ENCODE assay signal across 1 cellular context in genomic region chr18:79246309-79247108, GRCh38.
TF ChIP-seq lines count a peak whose summit lies in the region.

No MANE protein-coding gene starts in this region.

TF ChIP-seq in HEK293, 187 proteins besides CTCF, POLR2A, EP300 and RAD21 (continued from another document):
- peak; percentile 32; the same call in 1 of the 2 replicates for TF ChIP-seq ZBTB11 (tag by site-specific recombination; conservative IDR thresholded peaks at IDR 0.05; ENCODE audit: low read depth)
- TF ChIP-seq ZNF394 (tag by site-specific recombination; IDR thresholded peaks at IDR 0.05; ENCODE audit: borderline replicate concordance), result 0 out of 2 replicates have a peak, but pooled peaks have one; percentile 23
- TF ChIP-seq ZEB2 (tag by site-specific recombination; IDR thresholded peaks at IDR 0.05), result 0 out of 2 replicates have a peak, but pooled peaks have one; percentile 39
- TF ChIP-seq IKZF3 (tag by site-specific recombination; IDR thresholded peaks at IDR 0.05), result 0 out of 2 replicates have a peak, but pooled peaks have one; percentile 45
- peak; percentile 72; the same call in 1 of the 2 replicates for TF ChIP-seq KLF7 (tag by site-specific recombination; IDR thresholded peaks at IDR 0.05; ENCODE audit: borderline replicate concordance)
- peak; percentile 81 for TF ChIP-seq ZBTB26 (tag by site-specific recombination; optimal IDR thresholded peaks at IDR 0.05)
- 0 out of 2 replicates have a peak, but pooled peaks have one; percentile 46 for TF ChIP-seq ZNF501 (tag by site-specific recombination; IDR thresholded peaks at IDR 0.05)
- TF ChIP-seq ZBTB48 (tag by site-specific recombination; IDR thresholded peaks at IDR 0.05), result 0 out of 2 replicates have a peak, but pooled peaks have one; percentile 46
- no peak for TF ChIP-seq ZNF843 (tag by site-specific recombination; IDR thresholded peaks at IDR 0.05)
- peak; percentile 47; the same call in 1 of the 2 replicates for TF ChIP-seq YY2 (tag by site-specific recombination; IDR thresholded peaks at IDR 0.05)
- peak; percentile 50; the same call in 1 of the 2 replicates for TF ChIP-seq YY1 (tag by site-specific recombination; IDR thresholded peaks at IDR 0.05)
- TF ChIP-seq ZBTB44 (tag by site-specific recombination; IDR thresholded peaks at IDR 0.05), result no peak
- TF ChIP-seq ZSCAN30 (tag by site-specific recombination; IDR thresholded peaks at IDR 0.05), result peak; percentile 70; the same call in 1 of the 2 replicates
- TF ChIP-seq ZBTB17 (tag by site-specific recombination; IDR thresholded peaks at IDR 0.05), result peak; percentile 46; the same call in 1 of the 2 replicates
- TF ChIP-seq ZNF449 (tag by site-specific recombination; IDR thresholded peaks at IDR 0.05), result peak; percentile 67
- TF ChIP-seq KLF17 (tag by site-specific recombination; IDR thresholded peaks at IDR 0.05), result peak; percentile 32; the same call in 1 of the 2 replicates
- peak; percentile 20; the same call in 1 of the 2 replicates for TF ChIP-seq SP7 (tag by site-specific recombination; IDR thresholded peaks at IDR 0.05)
- 0 out of 2 replicates have a peak, but pooled peaks have one; percentile 15 for TF ChIP-seq ZNF629 (tag by site-specific recombination; IDR thresholded peaks at IDR 0.05)
- TF ChIP-seq SP2 (tag by site-specific recombination; IDR thresholded peaks at IDR 0.05), result peak; percentile 31; the same call in 1 of the 2 replicates
- TF ChIP-seq ZNF660 (tag by site-specific recombination; IDR thresholded peaks at IDR 0.05), result peak; percentile 57
- TF ChIP-seq ZNF692 (tag by site-specific recombination; IDR thresholded peaks at IDR 0.05), result no peak
TF ChIP-seq in HEK293: peak in this region for 29.
